8 cellular contexts compared by ENCODE assay signal in genomic region chr5:93582677-93583524, GRCh38.
A peak's percentile ranks its signal among the peaks of the same experiment; 100 is the strongest.
DNase-seq lines count a peak whose midpoint lies in the region; ATAC-seq and TF ChIP-seq lines count a peak whose summit lies in the region.

NR2F1 (plus strand) TSS chr5:93583222; CDS start chr5:93585024, 1,802 bp downstream.

- TF ChIP-seq CTCF in WI38 (IDR thresholded peaks at IDR 0.05; ENCODE audit: low read depth, low read length): no peak
- TF ChIP-seq CTCF in parathyroid adenoma (IDR thresholded peaks at IDR 0.05): no peak

- peak; percentile 17 for ATAC-seq in GM18868 (IDR thresholded peaks at IDR 0.05; ENCODE audit: unreplicated experiment)
- no peak for ATAC-seq in GM21367 (IDR thresholded peaks at IDR 0.05; ENCODE audit: unreplicated experiment)
- no peak for ATAC-seq in GM19328 (IDR thresholded peaks at IDR 0.05; ENCODE audit: unreplicated experiment)

- peak within 1 kb of the TSS; percentile 28 for H2AFZ ChIP-seq in ACC112 (ENCODE audit: low read length, unreplicated experiment)
- H2AFZ ChIP-seq in parathyroid adenoma: no peak within 1 kb of the TSS

- peaks cover 1% of the 10 kb centered on the region; the same call in 1 of the 2 replicates for H3K36me3 ChIP-seq in ACC112 (ENCODE audit: insufficient read depth, low read length)
- no peaks in the 10 kb centered on the region for H3K36me3 ChIP-seq in parathyroid adenoma (ENCODE audit: control insufficient read depth, insufficient read depth, low read length)

- H3K9me3 ChIP-seq in parathyroid adenoma (ENCODE audit: control insufficient read depth, low read length): no peaks in the 10 kb centered on the region

- H3K27me3 ChIP-seq in ACC112 (ENCODE audit: insufficient read depth, low read length) (no peaks in the 10 kb centered on the region), parathyroid adenoma (ENCODE audit: control insufficient read depth, insufficient read depth, low read length) (peaks cover 46% of the 10 kb centered on the region)

- H3K27ac ChIP-seq in ACC112 (ENCODE audit: low read depth, low read length): peak within 1 kb of the TSS; percentile 77
- no peak within 1 kb of the TSS for H3K27ac ChIP-seq in parathyroid adenoma

- peak within 1 kb of the TSS; percentile 84 for H3K4me3 ChIP-seq in ACC112 (ENCODE audit: low read depth, low read length)
- H3K4me3 ChIP-seq in WI38 (ENCODE audit: low read depth, low read length): peak within 1 kb of the TSS; percentile 92
- H3K4me3 ChIP-seq in parathyroid adenoma (ENCODE audit: low read depth, low read length): peak within 1 kb of the TSS; percentile 27

- H3K9ac ChIP-seq in parathyroid adenoma: no peak within 1 kb of the TSS

- H3K79me2 ChIP-seq in ACC112 (ENCODE audit: control insufficient read depth, insufficient read depth, low read length, unreplicated experiment): peaks cover 74% of the 10 kb centered on the region
- no peaks in the 10 kb centered on the region for H3K79me2 ChIP-seq in parathyroid adenoma

- peak; percentile 90 to 91 for DNase-seq in NCI-H2081 (lab: John Stamatoyannopoulos, UW)
- peak; percentile 81 for DNase-seq in globus pallidus (ENCODE audit: low spot score)

- peaks cover 10% of the 10 kb centered on the region for H3K4me1 ChIP-seq in ACC112 (ENCODE audit: control insufficient read depth, insufficient read depth, low read length, unreplicated experiment)
- H3K4me1 ChIP-seq in parathyroid adenoma: no peaks in the 10 kb centered on the region

- peak within 1 kb of the TSS; percentile 38 for H3K4me2 ChIP-seq in parathyroid adenoma (ENCODE audit: low read length)

Comparison
In these comparisons a context has a peak if more than half of its experiments do, and no peak if none do; other contexts are left out.
1. H3K4me3 ChIP-seq: peak in every context shown above with its lines; median percentile 92 in WI38; 84 in ACC112; 27 in parathyroid adenoma.